1 cellular context compared by ENCODE assay signal in the genomic region with DNA sequence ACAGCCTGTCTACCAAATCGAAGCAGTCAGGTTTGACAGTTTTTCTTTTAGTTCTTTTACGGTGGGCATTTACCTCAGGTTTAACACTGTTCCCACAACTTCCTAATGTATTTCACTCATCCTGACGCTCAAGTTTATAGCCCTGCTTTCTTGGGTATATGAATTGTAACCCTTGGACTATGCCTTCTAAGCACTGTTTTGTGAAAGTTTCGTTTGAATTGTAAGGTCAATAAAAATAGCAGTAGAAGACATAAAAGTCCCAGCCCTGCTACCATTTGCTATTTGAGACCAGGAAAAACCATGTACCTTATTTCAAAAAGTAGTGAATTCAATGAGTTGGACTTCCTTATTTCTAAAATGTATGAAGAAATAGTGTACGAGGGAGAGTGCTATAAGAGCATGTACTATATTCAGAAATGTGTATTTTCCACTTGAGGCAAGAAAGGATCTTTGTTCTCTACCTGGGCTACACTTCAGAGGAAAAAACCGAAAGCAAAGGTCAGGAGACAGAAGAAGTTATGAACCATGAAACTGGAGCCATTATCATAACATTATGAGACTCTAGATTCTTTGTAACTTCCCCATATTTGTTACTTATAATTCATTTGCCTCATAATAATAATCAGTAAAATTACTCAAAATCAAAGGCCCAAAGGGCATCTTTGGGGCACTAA.
TF ChIP-seq lines count a peak whose summit lies in the region.

No MANE protein-coding gene starts in this region.

TF ChIP-seq in IMR-90, 13 proteins besides CTCF, POLR2A, EP300 and RAD21:
- TF ChIP-seq RFX5 (IDR thresholded peaks at IDR 0.05; ENCODE audit: low read depth, low read length) = no peak
- TF ChIP-seq, protein P1, sequence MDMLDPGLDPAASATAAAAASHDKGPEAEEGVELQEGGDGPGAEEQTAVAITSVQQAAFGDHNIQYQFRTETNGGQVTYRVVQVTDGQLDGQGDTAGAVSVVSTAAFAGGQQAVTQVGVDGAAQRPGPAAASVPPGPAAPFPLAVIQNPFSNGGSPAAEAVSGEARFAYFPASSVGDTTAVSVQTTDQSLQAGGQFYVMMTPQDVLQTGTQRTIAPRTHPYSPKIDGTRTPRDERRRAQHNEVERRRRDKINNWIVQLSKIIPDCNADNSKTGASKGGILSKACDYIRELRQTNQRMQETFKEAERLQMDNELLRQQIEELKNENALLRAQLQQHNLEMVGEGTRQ (IDR thresholded peaks at IDR 0.05; ENCODE audit: low read depth, low read length) = no peak
- TF ChIP-seq RCOR1 (IDR thresholded peaks at IDR 0.05; ENCODE audit: insufficient replicate concordance, low read length) = no peak
- TF ChIP-seq MAFK (IDR thresholded peaks at IDR 0.05; ENCODE audit: low read depth, low read length) = no peak
- no peak for TF ChIP-seq FOS (IDR thresholded peaks at IDR 0.05; ENCODE audit: low read depth, low read length)
- no peak for TF ChIP-seq MAZ (IDR thresholded peaks at IDR 0.05; ENCODE audit: borderline replicate concordance, low read depth, low read length)
- no peak for TF ChIP-seq NFE2L2 (IDR thresholded peaks at IDR 0.05; ENCODE audit: low read depth, low read length)
